In genomic region chr1:53295746-53296722, GRCh38 we compare ENCODE assay signal across 1 cellular context.
TF ChIP-seq lines count a peak whose summit lies in the region.

No MANE protein-coding gene starts in this region.

TF ChIP-seq in neural cell, 6 proteins besides CTCF, POLR2A, EP300 and RAD21 (continued from another document):
- TF ChIP-seq REST (IDR thresholded peaks at IDR 0.05; ENCODE audit: borderline replicate concordance), result no peak
